ENCODE assay signal across 8 cellular contexts in the genomic region with DNA sequence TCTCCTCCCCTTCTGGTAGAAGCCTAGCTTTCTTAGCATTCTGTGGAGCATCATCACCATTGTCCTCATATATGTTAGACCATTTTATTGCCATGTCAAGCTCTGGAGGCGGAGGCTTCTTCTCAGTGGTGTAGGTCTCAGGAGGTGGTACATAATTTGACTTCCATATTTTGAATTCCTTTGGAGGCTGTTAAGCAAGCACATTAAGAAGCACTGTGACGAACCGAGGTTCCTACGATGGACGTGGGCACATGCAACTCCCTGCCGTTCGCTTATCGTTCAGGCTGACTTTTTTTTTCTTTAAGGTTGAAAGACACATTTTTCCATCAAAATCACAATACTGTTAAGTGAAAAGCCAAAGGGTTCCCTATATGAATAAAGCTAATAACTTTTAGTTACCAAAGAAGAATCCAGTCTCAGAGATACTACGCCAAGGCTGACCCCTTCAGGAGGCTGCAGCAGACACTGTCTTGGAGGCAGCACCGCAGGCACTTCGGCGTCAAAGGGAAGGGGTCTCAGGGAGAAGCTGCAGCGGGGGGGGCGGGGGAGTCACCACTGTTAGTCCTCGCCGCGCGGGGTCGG. TPM values are rescaled to one million over a fixed set of nuclear protein-coding genes. Genes with fewer than 3 reads are reported as not detected.
DNase-seq lines count a peak whose midpoint lies in the region; ATAC-seq and TF ChIP-seq lines count a peak whose summit lies in the region.

No MANE protein-coding gene starts in this region.

- no peaks in the 10 kb centered on the region for H3K27me3 Mint-ChIP-seq in T-helper 2 cell treated with Interferon-gamma antibody and Interleukin-4, amounts not matched to agents 5 μg/mL and 100 μg/mL, for 36 hours (ENCODE audit: low read depth)
- no peaks in the 10 kb centered on the region for H3K27me3 Mint-ChIP-seq in activated naive CD8-positive, alpha-beta T cell treated with anti-CD3 and anti-CD28 coated beads, Interleukin-2, amount 50 U/mL, for 24 hours

- no peak for DNase-seq in T-helper 2 cell treated with Interferon-gamma antibody and Interleukin-4, amounts not matched to agents 5 μg/mL and 100 μg/mL, for 36 hours (ENCODE audit: low spot score)
- DNase-seq in T-helper 2 cell (no peak), kidney epithelial cell (ENCODE audit: low read depth) (no peak), COLO829 (ENCODE audit: low spot score) (no peak), DMS79 (lab: John Stamatoyannopoulos, UW) (no peak)
- DNase-seq in activated naive CD8-positive, alpha-beta T cell treated with anti-CD3 and anti-CD28 coated beads, Interleukin-2, amount 50 U/mL, for 24 hours, result no peak

- no peak for ATAC-seq in activated naive CD8-positive, alpha-beta T cell treated with anti-CD3 and anti-CD28 coated beads, Interleukin-2, amount 50 U/mL, for 24 hours
- ATAC-seq in GM21723 (IDR thresholded peaks at IDR 0.05; ENCODE audit: unreplicated experiment), result no peak

- H3K27ac ChIP-seq in thymus (ENCODE audit: low read depth), result no peak overlapping the region

- peak overlapping the region; percentile 97 for H3K4me3 Mint-ChIP-seq in T-helper 2 cell treated with Interferon-gamma antibody and Interleukin-4, amounts not matched to agents 5 μg/mL and 100 μg/mL, for 36 hours
- peak overlapping the region; percentile 95 for H3K4me3 Mint-ChIP-seq in activated naive CD8-positive, alpha-beta T cell treated with anti-CD3 and anti-CD28 coated beads, Interleukin-2, amount 50 U/mL, for 24 hours

- H3K4me3 ChIP-seq in kidney epithelial cell (ENCODE audit: low read depth, low read length) (peak overlapping the region; percentile 100), thymus (ENCODE audit: low read length) (peak overlapping the region; percentile 82)

- peak; percentile 8 for TF ChIP-seq CTCF in kidney epithelial cell (IDR thresholded peaks at IDR 0.05; ENCODE audit: insufficient read depth, low read length, poor library complexity, severe bottlenecking)

- WGBS in thymus, result 9% methylated on average over 19 of the region's 19 CpGs

- peaks cover 42% of the 10 kb centered on the region for H3K36me3 Mint-ChIP-seq in T-helper 2 cell treated with Interferon-gamma antibody and Interleukin-4, amounts not matched to agents 5 μg/mL and 100 μg/mL, for 36 hours (ENCODE audit: low read depth)
- H3K36me3 Mint-ChIP-seq in activated naive CD8-positive, alpha-beta T cell treated with anti-CD3 and anti-CD28 coated beads, Interleukin-2, amount 50 U/mL, for 24 hours (ENCODE audit: low read depth), result peaks cover 39% of the 10 kb centered on the region

- no peaks in the 10 kb centered on the region for H3K9me3 ChIP-seq in thymus (ENCODE audit: control insufficient read depth)

- H3K4me1 ChIP-seq in thymus (ENCODE audit: control insufficient read depth, insufficient read depth, low read length), result peaks cover 6% of the 10 kb centered on the region

- peaks cover 31% of the 10 kb centered on the region for H3K4me1 Mint-ChIP-seq in T-helper 2 cell treated with Interferon-gamma antibody and Interleukin-4, amounts not matched to agents 5 μg/mL and 100 μg/mL, for 36 hours (ENCODE audit: low read depth)
- H3K4me1 Mint-ChIP-seq in activated naive CD8-positive, alpha-beta T cell treated with anti-CD3 and anti-CD28 coated beads, Interleukin-2, amount 50 U/mL, for 24 hours, result peaks cover 39% of the 10 kb centered on the region

- H3K27me3 ChIP-seq in kidney epithelial cell (ENCODE audit: control insufficient read depth, insufficient read depth, low read length), result no peaks in the 10 kb centered on the region
- H3K27me3 ChIP-seq in thymus (ENCODE audit: control insufficient read depth, insufficient read depth), result no peaks in the 10 kb centered on the region

- H3K36me3 ChIP-seq in kidney epithelial cell (ENCODE audit: control insufficient read depth, insufficient read depth, low read length) (no peaks in the 10 kb centered on the region), thymus (ENCODE audit: control insufficient read depth, insufficient read depth) (no peaks in the 10 kb centered on the region)

- peak overlapping the region; percentile 78 for H3K27ac Mint-ChIP-seq in T-helper 2 cell treated with Interferon-gamma antibody and Interleukin-4, amounts not matched to agents 5 μg/mL and 100 μg/mL, for 36 hours
- H3K27ac Mint-ChIP-seq in activated naive CD8-positive, alpha-beta T cell treated with anti-CD3 and anti-CD28 coated beads, Interleukin-2, amount 50 U/mL, for 24 hours, result peak overlapping the region; percentile 92

- H3K9me3 Mint-ChIP-seq in T-helper 2 cell treated with Interferon-gamma antibody and Interleukin-4, amounts not matched to agents 5 μg/mL and 100 μg/mL, for 36 hours, result no peaks in the 10 kb centered on the region
- peaks cover 4% of the 10 kb centered on the region for H3K9me3 Mint-ChIP-seq in activated naive CD8-positive, alpha-beta T cell treated with anti-CD3 and anti-CD28 coated beads, Interleukin-2, amount 50 U/mL, for 24 hours

RNA-seq across cellular contexts. Expression of a gene that starts 0.8 kb away (rescaled TPM):
- total RNA-seq in kidney epithelial cell, result 14.1 and 16.2 TPM in 2 replicates
- 54.8 TPM for polyA plus RNA-seq in thymus

RNA-seq across cellular contexts. Expression of a gene that starts 17.8 kb away (rescaled TPM):
- 40.1 and 43.0 TPM in 2 replicates for total RNA-seq in kidney epithelial cell
- 14.9 TPM for polyA plus RNA-seq in thymus

RNA-seq across cellular contexts. Expression of a gene that starts 57.8 kb away (rescaled TPM):
- 4.2 and 7.6 TPM in 2 replicates for total RNA-seq in kidney epithelial cell
- 1.1 TPM for polyA plus RNA-seq in thymus
